ENCODE assay signal across 1 cellular context in genomic region chr5:56692359-56693219, GRCh38.
TF ChIP-seq lines count a peak whose summit lies in the region.

No MANE protein-coding gene starts in this region.

TF ChIP-seq in GM23338, 12 proteins besides CTCF, POLR2A, EP300 and RAD21 (continued from another document):
- TF ChIP-seq ZNF462 (CRISPR knock-in tag; IDR thresholded peaks at IDR 0.05) (no peak), ZNF331 (CRISPR knock-in tag; IDR thresholded peaks at IDR 0.05; ENCODE audit: low read depth) (no peak), NANOG (IDR thresholded peaks at IDR 0.05; ENCODE audit: borderline replicate concordance) (no peak), POLR2AphosphoS5 (IDR thresholded peaks at IDR 0.05; ENCODE audit: low read depth) (no peak), REST (IDR thresholded peaks at IDR 0.05; ENCODE audit: unreplicated experiment) (no peak)
